Comparison of ENCODE assay signal across 10 cellular contexts in genomic region chr9:121321039-121321503, GRCh38. TPM values are rescaled to one million over a fixed set of nuclear protein-coding genes. Genes with fewer than 3 reads are reported as not detected.
DNase-seq lines count a peak whose midpoint lies in the region; ATAC-seq and TF ChIP-seq lines count a peak whose summit lies in the region.
"Had no signal": no experiment of that assay in that cellular context is flagged by ENCODE, and none has a peak within 500 bp of the region (broad histone marks: within the 10 kb centered on the region; RNA-seq: fewer than 3 reads in every experiment).

No MANE protein-coding gene starts in this region.

- H3K4me3 ChIP-seq in tibial nerve: no peak overlapping the region

- H3K4me1 ChIP-seq in tibial nerve: peaks cover 0 to 96% (median 39%) of the 10 kb centered on the region in 4 donors

- peak overlapping the region; percentile 54 for H3K27ac Mint-ChIP-seq in activated CD8-positive, alpha-beta memory T cell treated with anti-CD3 and anti-CD28 coated beads, Interleukin-2, amount 10 ng/mL, durations not matched to agents 7 days and 5 days
- H3K27ac Mint-ChIP-seq in activated T-helper 1 cell treated with anti-CD3 and anti-CD28 coated beads, Interleukin-12 subunit alpha, Interleukin-12 subunit beta, Interleukin-2, Interleukin-4 antibody, amounts not matched to agents 30 ng/mL and 10 ng/mL and 1 ng/mL, durations not matched to agents 14 hours and 24 hours and 36 hours: peak overlapping the region; percentile 48
- peak overlapping the region in 2 of 6 donors; percentile 45 to 79 for H3K27ac Mint-ChIP-seq in immature natural killer cell

- intact Hi-C loops in activated T-helper 1 cell treated with anti-CD3 and anti-CD28 coated beads, Interleukin-12 subunit alpha, Interleukin-12 subunit beta, Interleukin-2, Interleukin-4 antibody, amounts not matched to agents 30 ng/mL and 10 ng/mL and 1 ng/mL, durations not matched to agents 14 hours and 24 hours and 36 hours (cut with micrococcal nuclease): loop anchor here (2.0 kb wide), 1 partner anchor 42 kb away; no protein-coding TSS in a partner anchor

- no peak overlapping the region for H3K4me3 Mint-ChIP-seq in activated CD8-positive, alpha-beta memory T cell treated with anti-CD3 and anti-CD28 coated beads, Interleukin-2, amount 10 ng/mL, durations not matched to agents 7 days and 5 days
- H3K4me3 Mint-ChIP-seq in activated T-helper 1 cell treated with anti-CD3 and anti-CD28 coated beads, Interleukin-12 subunit alpha, Interleukin-12 subunit beta, Interleukin-2, Interleukin-4 antibody, amounts not matched to agents 30 ng/mL and 10 ng/mL and 1 ng/mL, durations not matched to agents 14 hours and 24 hours and 36 hours: no peak overlapping the region
- H3K4me3 Mint-ChIP-seq in immature natural killer cell: peak overlapping the region; percentile 44 to 76 (median 61)

- peaks cover 4% of the 10 kb centered on the region for H3K36me3 Mint-ChIP-seq in activated CD8-positive, alpha-beta memory T cell treated with anti-CD3 and anti-CD28 coated beads, Interleukin-2, amount 10 ng/mL, durations not matched to agents 7 days and 5 days
- peaks cover 6% of the 10 kb centered on the region for H3K36me3 Mint-ChIP-seq in activated T-helper 1 cell treated with anti-CD3 and anti-CD28 coated beads, Interleukin-12 subunit alpha, Interleukin-12 subunit beta, Interleukin-2, Interleukin-4 antibody, amounts not matched to agents 30 ng/mL and 10 ng/mL and 1 ng/mL, durations not matched to agents 14 hours and 24 hours and 36 hours (ENCODE audit: low read depth)
- H3K36me3 Mint-ChIP-seq in immature natural killer cell: peaks cover 13 to 48% (median 14%) of the 10 kb centered on the region in 3 donors

- TF ChIP-seq EP300 in tibial nerve (IDR thresholded peaks at IDR 0.05): no peak

- H3K27ac ChIP-seq in tibial nerve: peak overlapping the region; percentile 9 to 89 (median 68)

- H3K4me1 Mint-ChIP-seq in activated CD8-positive, alpha-beta memory T cell treated with anti-CD3 and anti-CD28 coated beads, Interleukin-2, amount 10 ng/mL, durations not matched to agents 7 days and 5 days: peaks cover 45% of the 10 kb centered on the region
- H3K4me1 Mint-ChIP-seq in activated T-helper 1 cell treated with anti-CD3 and anti-CD28 coated beads, Interleukin-12 subunit alpha, Interleukin-12 subunit beta, Interleukin-2, Interleukin-4 antibody, amounts not matched to agents 30 ng/mL and 10 ng/mL and 1 ng/mL, durations not matched to agents 14 hours and 24 hours and 36 hours (ENCODE audit: low read depth): peaks cover 26% of the 10 kb centered on the region
- H3K4me1 Mint-ChIP-seq in immature natural killer cell: peaks cover 45 to 59% of the 10 kb centered on the region in 2 donors

- DNase-seq in activated CD8-positive, alpha-beta memory T cell treated with anti-CD3 and anti-CD28 coated beads, Interleukin-2, amount 10 ng/mL, durations not matched to agents 7 days and 5 days: peak; percentile 83
- DNase-seq in activated CD8-positive, alpha-beta memory T cell treated with anti-CD3 and anti-CD28 coated beads, Interleukin-2, amount 50 U/mL, for 4 hours: no peak
- DNase-seq in activated T-helper 1 cell treated with anti-CD3 and anti-CD28 coated beads, Interleukin-12 subunit alpha, Interleukin-12 subunit beta, Interleukin-2, Interleukin-4 antibody, amounts not matched to agents 30 ng/mL and 10 ng/mL and 1 ng/mL, durations not matched to agents 14 hours and 24 hours and 36 hours (ENCODE audit: low spot score): peak; percentile 25
- DNase-seq in immature natural killer cell: peak in 2 of 3 donors; percentile 47 to 50
- no peak for DNase-seq in tibial nerve (ENCODE audit: low spot score in 2 of 2)
- DNase-seq in SW480 (ENCODE audit: low spot score): no peak
- DNase-seq: effector CD4-positive, alpha-beta T cell; H7 had no signal

- 82 to 85% methylated on average over 5 to 8 of the region's 8 CpGs for WGBS in tibial nerve, 2 donors

- no peaks in the 10 kb centered on the region for H3K9me3 ChIP-seq in tibial nerve

- CTCF ChIA-PET in activated CD8-positive, alpha-beta memory T cell treated with anti-CD3 and anti-CD28 coated beads, Interleukin-2, amount 10 ng/mL, durations not matched to agents 7 days and 5 days (lab: Charles Lee): interaction anchor here (1.2 to 6.3 kb wide), 29 partner anchors 9 to 176 kb away, joined by 3 to 224 read pairs (median 11); partner anchors contain the start of gene RAB14

- H3K27me3 ChIP-seq in tibial nerve: no peaks in the 10 kb centered on the region

- no peak for TF ChIP-seq POLR2A in tibial nerve (IDR thresholded peaks at IDR 0.05)

- H3K36me3 ChIP-seq in tibial nerve: peaks cover 17 to 90% (median 18%) of the 10 kb centered on the region in 3 donors

- TF ChIP-seq CTCF in tibial nerve (IDR thresholded peaks at IDR 0.05): no peak

- ATAC-seq in activated CD8-positive, alpha-beta memory T cell treated with anti-CD3 and anti-CD28 coated beads, Interleukin-2, amount 10 ng/mL, durations not matched to agents 7 days and 5 days: peak; percentile 45
- no peak for ATAC-seq in HG02870 (IDR thresholded peaks at IDR 0.05; ENCODE audit: unreplicated experiment)
- ATAC-seq in HG02938 (IDR thresholded peaks at IDR 0.05; ENCODE audit: unreplicated experiment): no peak

- no peaks in the 10 kb centered on the region for H3K9me3 Mint-ChIP-seq in activated CD8-positive, alpha-beta memory T cell treated with anti-CD3 and anti-CD28 coated beads, Interleukin-2, amount 10 ng/mL, durations not matched to agents 7 days and 5 days (ENCODE audit: low read depth)
- no peaks in the 10 kb centered on the region for H3K9me3 Mint-ChIP-seq in activated T-helper 1 cell treated with anti-CD3 and anti-CD28 coated beads, Interleukin-12 subunit alpha, Interleukin-12 subunit beta, Interleukin-2, Interleukin-4 antibody, amounts not matched to agents 30 ng/mL and 10 ng/mL and 1 ng/mL, durations not matched to agents 14 hours and 24 hours and 36 hours
- no peaks in the 10 kb centered on the region for H3K9me3 Mint-ChIP-seq in immature natural killer cell

- no peaks in the 10 kb centered on the region for H3K27me3 Mint-ChIP-seq in activated CD8-positive, alpha-beta memory T cell treated with anti-CD3 and anti-CD28 coated beads, Interleukin-2, amount 10 ng/mL, durations not matched to agents 7 days and 5 days
- no peaks in the 10 kb centered on the region for H3K27me3 Mint-ChIP-seq in activated T-helper 1 cell treated with anti-CD3 and anti-CD28 coated beads, Interleukin-12 subunit alpha, Interleukin-12 subunit beta, Interleukin-2, Interleukin-4 antibody, amounts not matched to agents 30 ng/mL and 10 ng/mL and 1 ng/mL, durations not matched to agents 14 hours and 24 hours and 36 hours (ENCODE audit: insufficient read depth)
- H3K27me3 Mint-ChIP-seq in immature natural killer cell (ENCODE audit: low read depth in 3 of 3): peaks cover 2 to 11% (median 3%) of the 10 kb centered on the region in 3 donors

RNA-seq across cellular contexts. Expression of gene STOM, which starts 49.0 kb away (rescaled TPM):
- total RNA-seq in activated CD8-positive, alpha-beta memory T cell treated with anti-CD3 and anti-CD28 coated beads, Interleukin-2, amount 10 ng/mL, durations not matched to agents 7 days and 5 days: 100 to 1,000 TPM in 1 of 2 experiments, 10 to 100 TPM in 1; 93.1 to 131 TPM
- 51.1 and 51.7 TPM in 2 replicates for total RNA-seq in activated T-helper 1 cell treated with anti-CD3 and anti-CD28 coated beads, Interleukin-12 subunit alpha, Interleukin-12 subunit beta, Interleukin-2, Interleukin-4 antibody, amounts not matched to agents 30 ng/mL and 10 ng/mL and 1 ng/mL, durations not matched to agents 14 hours and 24 hours and 36 hours
- polyA plus RNA-seq in immature natural killer cell: 100 to 1,000 TPM; 472 to 632 (median 495) TPM
- total RNA-seq in tibial nerve: 100 to 1,000 TPM; 164 to 310 (median 232) TPM

RNA-seq across cellular contexts. Expression of gene GSN, which starts 53.1 kb away (rescaled TPM):
- 1 to 10 TPM; 3.2 to 8.0 TPM for total RNA-seq in activated CD8-positive, alpha-beta memory T cell treated with anti-CD3 and anti-CD28 coated beads, Interleukin-2, amount 10 ng/mL, durations not matched to agents 7 days and 5 days
- total RNA-seq in activated T-helper 1 cell treated with anti-CD3 and anti-CD28 coated beads, Interleukin-12 subunit alpha, Interleukin-12 subunit beta, Interleukin-2, Interleukin-4 antibody, amounts not matched to agents 30 ng/mL and 10 ng/mL and 1 ng/mL, durations not matched to agents 14 hours and 24 hours and 36 hours: 1.5 and 2.5 TPM in 2 replicates
- polyA plus RNA-seq in immature natural killer cell: 100 to 1,000 TPM; 199 to 325 (median 226) TPM
- 1,000 to 10,000 TPM; 1,899 to 6,678 (median 4,539) TPM for total RNA-seq in tibial nerve

Comparison
In these comparisons a context has a peak if more than half of its experiments do, and no peak if none do; other contexts are left out.
1. DNase-seq: peak in activated CD8-positive, alpha-beta memory T cell treated with anti-CD3 and anti-CD28 coated beads, Interleukin-2, amount 10 ng/mL, durations not matched to agents 7 days and 5 days (single experiment), activated T-helper 1 cell treated with anti-CD3 and anti-CD28 coated beads, Interleukin-12 subunit alpha, Interleukin-12 subunit beta, Interleukin-2, Interleukin-4 antibody, amounts not matched to agents 30 ng/mL and 10 ng/mL and 1 ng/mL, durations not matched to agents 14 hours and 24 hours and 36 hours (single experiment) and immature natural killer cell (2 of 3); none in activated CD8-positive, alpha-beta memory T cell treated with anti-CD3 and anti-CD28 coated beads, Interleukin-2, amount 50 U/mL, for 4 hours (single experiment), tibial nerve (0 of 2) and SW480 (single experiment).
2. H3K4me3 Mint-ChIP-seq: peak in immature natural killer cell (5 of 5); none in activated CD8-positive, alpha-beta memory T cell treated with anti-CD3 and anti-CD28 coated beads, Interleukin-2, amount 10 ng/mL, durations not matched to agents 7 days and 5 days (single experiment) and activated T-helper 1 cell treated with anti-CD3 and anti-CD28 coated beads, Interleukin-12 subunit alpha, Interleukin-12 subunit beta, Interleukin-2, Interleukin-4 antibody, amounts not matched to agents 30 ng/mL and 10 ng/mL and 1 ng/mL, durations not matched to agents 14 hours and 24 hours and 36 hours (single experiment).
3. RNA of gene GSN, which starts 53.1 kb away (total RNA-seq): 1,899 to 6,678 TPM in tibial nerve; 3.2 to 8.0 TPM in activated CD8-positive, alpha-beta memory T cell treated with anti-CD3 and anti-CD28 coated beads, Interleukin-2, amount 10 ng/mL, durations not matched to agents 7 days and 5 days and 1.5 to 2.5 TPM in activated T-helper 1 cell treated with anti-CD3 and anti-CD28 coated beads, Interleukin-12 subunit alpha, Interleukin-12 subunit beta, Interleukin-2, Interleukin-4 antibody, amounts not matched to agents 30 ng/mL and 10 ng/mL and 1 ng/mL, durations not matched to agents 14 hours and 24 hours and 36 hours; every median in the first group is over 100 times any median in the second.